Comparison of ENCODE assay signal across 6 cellular contexts in the genomic region with DNA sequence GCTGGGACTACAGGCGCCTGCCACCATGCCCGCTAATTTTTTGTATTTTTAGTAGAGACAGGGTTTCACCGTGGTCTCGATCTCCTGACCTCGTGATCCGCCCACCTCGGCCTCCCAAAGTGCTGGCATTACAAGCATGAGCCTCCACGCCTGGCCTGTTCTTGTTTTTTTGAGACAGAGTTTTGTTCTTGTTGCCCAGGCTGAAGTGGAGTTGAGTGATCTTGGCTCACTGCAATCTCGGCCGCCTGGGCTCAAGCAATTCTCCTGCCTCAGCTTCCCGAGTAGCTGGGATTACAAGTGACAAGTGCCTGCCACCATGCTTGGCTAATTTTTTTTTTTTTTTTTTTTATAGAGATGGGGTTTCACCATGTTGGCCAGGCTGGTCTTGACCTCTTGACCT. TPM values are rescaled to one million over a fixed set of nuclear protein-coding genes. Genes with fewer than 3 reads are reported as not detected.
"Had no signal": no experiment of that assay in that cellular context is flagged by ENCODE, and none has a peak within 500 bp of the region (broad histone marks: within the 10 kb centered on the region; RNA-seq: fewer than 3 reads in every experiment).

No MANE protein-coding gene starts in this region.

RNA-seq across cellular contexts. Expression of a gene that starts 21.7 kb away (rescaled TPM):
- total RNA-seq: LHCN-M2, MCF 10A had no signal

RNA-seq across cellular contexts. Expression of a gene that starts 40.9 kb away (rescaled TPM):
- total RNA-seq: LHCN-M2, NCI-H460, OCI-LY7, RPMI7951, SJCRH30 had no signal
